1 cellular context compared by ENCODE assay signal in the genomic region with DNA sequence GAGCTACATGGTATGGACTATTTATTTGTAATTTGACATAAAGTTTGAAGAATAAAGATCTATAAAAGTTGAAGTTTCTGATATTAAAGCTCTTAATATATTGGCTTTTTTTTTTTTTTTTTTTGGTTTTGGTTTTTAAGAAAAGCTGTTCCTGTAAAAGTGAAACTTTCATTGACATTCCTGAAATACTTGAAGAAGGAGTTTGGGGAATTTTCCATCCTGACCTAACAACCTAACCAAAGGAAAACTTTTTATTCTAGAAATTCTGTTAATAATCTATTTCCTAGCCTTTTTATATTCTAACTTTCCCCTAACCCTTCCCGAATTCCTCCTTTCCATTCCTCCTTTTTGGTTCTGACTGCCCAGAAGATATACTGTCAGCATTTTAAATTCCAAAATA.
TF ChIP-seq lines count a peak whose summit lies in the region.

No MANE protein-coding gene starts in this region.

TF ChIP-seq in H1, 55 proteins besides CTCF, POLR2A, EP300 and RAD21:
- TF ChIP-seq SIX5 (IDR thresholded peaks at IDR 0.05; ENCODE audit: low read depth, low read length) (no peak), TAF7 (optimal IDR thresholded peaks at IDR 0.05; ENCODE audit: borderline replicate concordance, low read depth, low read length) (no peak), FOSL1 (IDR thresholded peaks at IDR 0.05; ENCODE audit: insufficient read depth, low read depth, low read length) (no peak), CHD2 (IDR thresholded peaks at IDR 0.05; ENCODE audit: low read length) (no peak), NANOG (IDR thresholded peaks at IDR 0.05; ENCODE audit: insufficient read depth, low read depth, low read length, poor library complexity, severe bottlenecking) (no peak), JUN (IDR thresholded peaks at IDR 0.05; ENCODE audit: low read depth, low read length) (no peak)
- TF ChIP-seq, protein P1, sequence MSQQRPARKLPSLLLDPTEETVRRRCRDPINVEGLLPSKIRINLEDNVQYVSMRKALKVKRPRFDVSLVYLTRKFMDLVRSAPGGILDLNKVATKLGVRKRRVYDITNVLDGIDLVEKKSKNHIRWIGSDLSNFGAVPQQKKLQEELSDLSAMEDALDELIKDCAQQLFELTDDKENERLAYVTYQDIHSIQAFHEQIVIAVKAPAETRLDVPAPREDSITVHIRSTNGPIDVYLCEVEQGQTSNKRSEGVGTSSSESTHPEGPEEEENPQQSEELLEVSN (IDR thresholded peaks at IDR 0.05): no peak
- TF ChIP-seq, protein P2, sequence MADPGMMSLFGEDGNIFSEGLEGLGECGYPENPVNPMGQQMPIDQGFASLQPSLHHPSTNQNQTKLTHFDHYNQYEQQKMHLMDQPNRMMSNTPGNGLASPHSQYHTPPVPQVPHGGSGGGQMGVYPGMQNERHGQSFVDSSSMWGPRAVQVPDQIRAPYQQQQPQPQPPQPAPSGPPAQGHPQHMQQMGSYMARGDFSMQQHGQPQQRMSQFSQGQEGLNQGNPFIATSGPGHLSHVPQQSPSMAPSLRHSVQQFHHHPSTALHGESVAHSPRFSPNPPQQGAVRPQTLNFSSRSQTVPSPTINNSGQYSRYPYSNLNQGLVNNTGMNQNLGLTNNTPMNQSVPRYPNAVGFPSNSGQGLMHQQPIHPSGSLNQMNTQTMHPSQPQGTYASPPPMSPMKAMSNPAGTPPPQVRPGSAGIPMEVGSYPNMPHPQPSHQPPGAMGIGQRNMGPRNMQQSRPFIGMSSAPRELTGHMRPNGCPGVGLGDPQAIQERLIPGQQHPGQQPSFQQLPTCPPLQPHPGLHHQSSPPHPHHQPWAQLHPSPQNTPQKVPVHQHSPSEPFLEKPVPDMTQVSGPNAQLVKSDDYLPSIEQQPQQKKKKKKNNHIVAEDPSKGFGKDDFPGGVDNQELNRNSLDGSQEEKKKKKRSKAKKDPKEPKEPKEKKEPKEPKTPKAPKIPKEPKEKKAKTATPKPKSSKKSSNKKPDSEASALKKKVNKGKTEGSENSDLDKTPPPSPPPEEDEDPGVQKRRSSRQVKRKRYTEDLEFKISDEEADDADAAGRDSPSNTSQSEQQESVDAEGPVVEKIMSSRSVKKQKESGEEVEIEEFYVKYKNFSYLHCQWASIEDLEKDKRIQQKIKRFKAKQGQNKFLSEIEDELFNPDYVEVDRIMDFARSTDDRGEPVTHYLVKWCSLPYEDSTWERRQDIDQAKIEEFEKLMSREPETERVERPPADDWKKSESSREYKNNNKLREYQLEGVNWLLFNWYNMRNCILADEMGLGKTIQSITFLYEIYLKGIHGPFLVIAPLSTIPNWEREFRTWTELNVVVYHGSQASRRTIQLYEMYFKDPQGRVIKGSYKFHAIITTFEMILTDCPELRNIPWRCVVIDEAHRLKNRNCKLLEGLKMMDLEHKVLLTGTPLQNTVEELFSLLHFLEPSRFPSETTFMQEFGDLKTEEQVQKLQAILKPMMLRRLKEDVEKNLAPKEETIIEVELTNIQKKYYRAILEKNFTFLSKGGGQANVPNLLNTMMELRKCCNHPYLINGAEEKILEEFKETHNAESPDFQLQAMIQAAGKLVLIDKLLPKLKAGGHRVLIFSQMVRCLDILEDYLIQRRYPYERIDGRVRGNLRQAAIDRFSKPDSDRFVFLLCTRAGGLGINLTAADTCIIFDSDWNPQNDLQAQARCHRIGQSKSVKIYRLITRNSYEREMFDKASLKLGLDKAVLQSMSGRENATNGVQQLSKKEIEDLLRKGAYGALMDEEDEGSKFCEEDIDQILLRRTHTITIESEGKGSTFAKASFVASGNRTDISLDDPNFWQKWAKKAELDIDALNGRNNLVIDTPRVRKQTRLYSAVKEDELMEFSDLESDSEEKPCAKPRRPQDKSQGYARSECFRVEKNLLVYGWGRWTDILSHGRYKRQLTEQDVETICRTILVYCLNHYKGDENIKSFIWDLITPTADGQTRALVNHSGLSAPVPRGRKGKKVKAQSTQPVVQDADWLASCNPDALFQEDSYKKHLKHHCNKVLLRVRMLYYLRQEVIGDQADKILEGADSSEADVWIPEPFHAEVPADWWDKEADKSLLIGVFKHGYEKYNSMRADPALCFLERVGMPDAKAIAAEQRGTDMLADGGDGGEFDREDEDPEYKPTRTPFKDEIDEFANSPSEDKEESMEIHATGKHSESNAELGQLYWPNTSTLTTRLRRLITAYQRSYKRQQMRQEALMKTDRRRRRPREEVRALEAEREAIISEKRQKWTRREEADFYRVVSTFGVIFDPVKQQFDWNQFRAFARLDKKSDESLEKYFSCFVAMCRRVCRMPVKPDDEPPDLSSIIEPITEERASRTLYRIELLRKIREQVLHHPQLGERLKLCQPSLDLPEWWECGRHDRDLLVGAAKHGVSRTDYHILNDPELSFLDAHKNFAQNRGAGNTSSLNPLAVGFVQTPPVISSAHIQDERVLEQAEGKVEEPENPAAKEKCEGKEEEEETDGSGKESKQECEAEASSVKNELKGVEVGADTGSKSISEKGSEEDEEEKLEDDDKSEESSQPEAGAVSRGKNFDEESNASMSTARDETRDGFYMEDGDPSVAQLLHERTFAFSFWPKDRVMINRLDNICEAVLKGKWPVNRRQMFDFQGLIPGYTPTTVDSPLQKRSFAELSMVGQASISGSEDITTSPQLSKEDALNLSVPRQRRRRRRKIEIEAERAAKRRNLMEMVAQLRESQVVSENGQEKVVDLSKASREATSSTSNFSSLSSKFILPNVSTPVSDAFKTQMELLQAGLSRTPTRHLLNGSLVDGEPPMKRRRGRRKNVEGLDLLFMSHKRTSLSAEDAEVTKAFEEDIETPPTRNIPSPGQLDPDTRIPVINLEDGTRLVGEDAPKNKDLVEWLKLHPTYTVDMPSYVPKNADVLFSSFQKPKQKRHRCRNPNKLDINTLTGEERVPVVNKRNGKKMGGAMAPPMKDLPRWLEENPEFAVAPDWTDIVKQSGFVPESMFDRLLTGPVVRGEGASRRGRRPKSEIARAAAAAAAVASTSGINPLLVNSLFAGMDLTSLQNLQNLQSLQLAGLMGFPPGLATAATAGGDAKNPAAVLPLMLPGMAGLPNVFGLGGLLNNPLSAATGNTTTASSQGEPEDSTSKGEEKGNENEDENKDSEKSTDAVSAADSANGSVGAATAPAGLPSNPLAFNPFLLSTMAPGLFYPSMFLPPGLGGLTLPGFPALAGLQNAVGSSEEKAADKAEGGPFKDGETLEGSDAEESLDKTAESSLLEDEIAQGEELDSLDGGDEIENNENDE (IDR thresholded peaks at IDR 0.05; ENCODE audit: insufficient replicate concordance, low read length): no peak
- TF ChIP-seq, protein P3, sequence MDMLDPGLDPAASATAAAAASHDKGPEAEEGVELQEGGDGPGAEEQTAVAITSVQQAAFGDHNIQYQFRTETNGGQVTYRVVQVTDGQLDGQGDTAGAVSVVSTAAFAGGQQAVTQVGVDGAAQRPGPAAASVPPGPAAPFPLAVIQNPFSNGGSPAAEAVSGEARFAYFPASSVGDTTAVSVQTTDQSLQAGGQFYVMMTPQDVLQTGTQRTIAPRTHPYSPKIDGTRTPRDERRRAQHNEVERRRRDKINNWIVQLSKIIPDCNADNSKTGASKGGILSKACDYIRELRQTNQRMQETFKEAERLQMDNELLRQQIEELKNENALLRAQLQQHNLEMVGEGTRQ (IDR thresholded peaks at IDR 0.05; ENCODE audit: low read length): no peak
